Comparison of ENCODE assay signal across 10 cellular contexts in genomic region chr5:95087819-95088317, GRCh38.
DNase-seq lines count a peak whose midpoint lies in the region; ATAC-seq and TF ChIP-seq lines count a peak whose summit lies in the region.
"Had no signal": no experiment of that assay in that cellular context is flagged by ENCODE, and none has a peak within 500 bp of the region (broad histone marks: within the 10 kb centered on the region; RNA-seq: fewer than 3 reads in every experiment).

No MANE protein-coding gene starts in this region.

- no peak for DNase-seq in left ventricle myocardium superior
- DNase-seq in cortex of kidney (lab: John Stamatoyannopoulos, UW): no peak
- DNase-seq in superior temporal gyrus (ENCODE audit: extremely low spot score): no peak
- no peak for DNase-seq in midbrain (lab: John Stamatoyannopoulos, UW)
- DNase-seq: activated CD4-positive, alpha-beta T cell treated with anti-CD3 and anti-CD28 coated beads, Interleukin-2, amount 50 U/mL, for 48 hours; NCI-H2029 treated with DMSO at 0.1 percent for 48 hours had no signal

- peak; percentile 28 for TF ChIP-seq POLR2A in GM18505 (IDR thresholded peaks at IDR 0.05; ENCODE audit: borderline replicate concordance, extremely low read depth, insufficient read depth, insufficient read length)

- intact Hi-C loops in left ventricle myocardium superior (cut with micrococcal nuclease): no loop called here

- ATAC-seq in GM18505 (IDR thresholded peaks at IDR 0.05; ENCODE audit: unreplicated experiment) (peak; percentile 73), GM21515 (IDR thresholded peaks at IDR 0.05; ENCODE audit: unreplicated experiment) (peak; percentile 62), HG03442 (IDR thresholded peaks at IDR 0.05; ENCODE audit: unreplicated experiment) (peak; percentile 80), left ventricle myocardium superior (peak; percentile 63), SK-N-SH treated with all-trans-retinoic acid at 6 μM for 48 hours (no peak)

TF ChIP-seq in SK-N-SH treated with all-trans-retinoic acid at 6 μM for 48 hours, 23 proteins besides CTCF, POLR2A, EP300 and RAD21:
- no peak for TF ChIP-seq PPARA (CRISPR knock-in tag; IDR thresholded peaks at IDR 0.05; ENCODE audit: borderline replicate concordance)
- TF ChIP-seq, protein P1, sequence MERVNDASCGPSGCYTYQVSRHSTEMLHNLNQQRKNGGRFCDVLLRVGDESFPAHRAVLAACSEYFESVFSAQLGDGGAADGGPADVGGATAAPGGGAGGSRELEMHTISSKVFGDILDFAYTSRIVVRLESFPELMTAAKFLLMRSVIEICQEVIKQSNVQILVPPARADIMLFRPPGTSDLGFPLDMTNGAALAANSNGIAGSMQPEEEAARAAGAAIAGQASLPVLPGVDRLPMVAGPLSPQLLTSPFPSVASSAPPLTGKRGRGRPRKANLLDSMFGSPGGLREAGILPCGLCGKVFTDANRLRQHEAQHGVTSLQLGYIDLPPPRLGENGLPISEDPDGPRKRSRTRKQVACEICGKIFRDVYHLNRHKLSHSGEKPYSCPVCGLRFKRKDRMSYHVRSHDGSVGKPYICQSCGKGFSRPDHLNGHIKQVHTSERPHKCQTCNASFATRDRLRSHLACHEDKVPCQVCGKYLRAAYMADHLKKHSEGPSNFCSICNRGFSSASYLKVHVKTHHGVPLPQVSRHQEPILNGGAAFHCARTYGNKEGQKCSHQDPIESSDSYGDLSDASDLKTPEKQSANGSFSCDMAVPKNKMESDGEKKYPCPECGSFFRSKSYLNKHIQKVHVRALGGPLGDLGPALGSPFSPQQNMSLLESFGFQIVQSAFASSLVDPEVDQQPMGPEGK (CRISPR knock-in tag; IDR thresholded peaks at IDR 0.05; ENCODE audit: borderline replicate concordance): no peak
- TF ChIP-seq ZFP3 (CRISPR knock-in tag; IDR thresholded peaks at IDR 0.05): no peak
- TF ChIP-seq, protein P2, sequence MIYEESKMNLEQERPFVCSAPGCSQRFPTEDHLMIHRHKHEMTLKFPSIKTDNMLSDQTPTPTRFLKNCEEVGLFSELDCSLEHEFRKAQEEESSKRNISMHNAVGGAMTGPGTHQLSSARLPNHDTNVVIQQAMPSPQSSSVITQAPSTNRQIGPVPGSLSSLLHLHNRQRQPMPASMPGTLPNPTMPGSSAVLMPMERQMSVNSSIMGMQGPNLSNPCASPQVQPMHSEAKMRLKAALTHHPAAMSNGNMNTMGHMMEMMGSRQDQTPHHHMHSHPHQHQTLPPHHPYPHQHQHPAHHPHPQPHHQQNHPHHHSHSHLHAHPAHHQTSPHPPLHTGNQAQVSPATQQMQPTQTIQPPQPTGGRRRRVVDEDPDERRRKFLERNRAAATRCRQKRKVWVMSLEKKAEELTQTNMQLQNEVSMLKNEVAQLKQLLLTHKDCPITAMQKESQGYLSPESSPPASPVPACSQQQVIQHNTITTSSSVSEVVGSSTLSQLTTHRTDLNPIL (CRISPR knock-in tag; IDR thresholded peaks at IDR 0.05; ENCODE audit: low read depth): no peak
- TF ChIP-seq RARB (CRISPR knock-in tag; IDR thresholded peaks at IDR 0.05): no peak
- TF ChIP-seq ZNF565 (CRISPR knock-in tag; conservative IDR thresholded peaks at IDR 0.05; ENCODE audit: low read depth): no peak
- no peak for TF ChIP-seq TOX (CRISPR knock-in tag; IDR thresholded peaks at IDR 0.05; ENCODE audit: borderline replicate concordance)
- no peak for TF ChIP-seq OSR1 (CRISPR knock-in tag; IDR thresholded peaks at IDR 0.05)
- no peak for TF ChIP-seq ZFP30 (CRISPR knock-in tag; IDR thresholded peaks at IDR 0.05)
- no peak for TF ChIP-seq ARNTL (CRISPR knock-in tag; IDR thresholded peaks at IDR 0.05; ENCODE audit: borderline replicate concordance, low read depth)
- no peak for TF ChIP-seq GLIS3 (CRISPR knock-in tag; IDR thresholded peaks at IDR 0.05)
- no peak for TF ChIP-seq ESRRG (CRISPR knock-in tag; IDR thresholded peaks at IDR 0.05)
- no peak for TF ChIP-seq ISL1 (CRISPR knock-in tag; IDR thresholded peaks at IDR 0.05)
- TF ChIP-seq, protein P3, sequence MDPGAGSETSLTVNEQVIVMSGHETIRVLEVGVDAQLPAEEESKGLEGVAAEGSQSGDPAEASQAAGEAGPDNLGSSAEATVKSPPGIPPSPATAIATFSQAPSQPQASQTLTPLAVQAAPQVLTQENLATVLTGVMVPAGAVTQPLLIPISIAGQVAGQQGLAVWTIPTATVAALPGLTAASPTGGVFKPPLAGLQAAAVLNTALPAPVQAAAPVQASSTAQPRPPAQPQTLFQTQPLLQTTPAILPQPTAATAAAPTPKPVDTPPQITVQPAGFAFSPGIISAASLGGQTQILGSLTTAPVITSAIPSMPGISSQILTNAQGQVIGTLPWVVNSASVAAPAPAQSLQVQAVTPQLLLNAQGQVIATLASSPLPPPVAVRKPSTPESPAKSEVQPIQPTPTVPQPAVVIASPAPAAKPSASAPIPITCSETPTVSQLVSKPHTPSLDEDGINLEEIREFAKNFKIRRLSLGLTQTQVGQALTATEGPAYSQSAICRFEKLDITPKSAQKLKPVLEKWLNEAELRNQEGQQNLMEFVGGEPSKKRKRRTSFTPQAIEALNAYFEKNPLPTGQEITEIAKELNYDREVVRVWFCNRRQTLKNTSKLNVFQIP (CRISPR knock-in tag; IDR thresholded peaks at IDR 0.05; ENCODE audit: borderline replicate concordance, low read depth): no peak
- TF ChIP-seq ZC3H10 (CRISPR knock-in tag; IDR thresholded peaks at IDR 0.05): no peak
